8 cellular contexts compared by ENCODE assay signal in genomic region chr12:49131973-49132461, GRCh38. TPM values are rescaled to one million over a fixed set of nuclear protein-coding genes. Genes with fewer than 3 reads are reported as not detected.
A peak's percentile ranks its signal among the peaks of the same experiment; 100 is the strongest.
DNase-seq lines count a peak whose midpoint lies in the region; ATAC-seq and TF ChIP-seq lines count a peak whose summit lies in the region.

No MANE protein-coding gene starts in this region.

- H4K20me1 ChIP-seq in smooth muscle cell (ENCODE audit: low read depth) = peaks cover 29% of the 10 kb centered on the region

- H3K4me3 ChIP-seq in NB4 (ENCODE audit: low read depth, low read length) = peak overlapping the region; percentile 75
- H3K4me3 ChIP-seq in smooth muscle cell = peak overlapping the region; percentile 96

- H3K4me3 Mint-ChIP-seq in activated naive CD8-positive, alpha-beta T cell = peak overlapping the region; percentile 90

- 22% methylated on average over 6 of the region's 6 CpGs for WGBS in smooth muscle cell (ENCODE audit: low lambda C conversion rate)

- peak overlapping the region; percentile 45 for H3K27ac ChIP-seq in smooth muscle cell (ENCODE audit: low read depth)

- H3K27me3 Mint-ChIP-seq in activated naive CD8-positive, alpha-beta T cell = no peaks in the 10 kb centered on the region

- H3K4me2 ChIP-seq in smooth muscle cell = peak overlapping the region; percentile 97

- H3K4me1 ChIP-seq in smooth muscle cell (ENCODE audit: low read depth) = peaks cover 21% of the 10 kb centered on the region

- peak overlapping the region; percentile 95 for H3K27ac Mint-ChIP-seq in activated naive CD8-positive, alpha-beta T cell

- peaks cover 6% of the 10 kb centered on the region for H3K36me3 ChIP-seq in smooth muscle cell (ENCODE audit: low read depth)

- peaks cover 23% of the 10 kb centered on the region for H3F3A ChIP-seq in smooth muscle cell (ENCODE audit: low read depth)

- ATAC-seq in HG03342 (IDR thresholded peaks at IDR 0.05; ENCODE audit: unreplicated experiment) = no peak

- peak overlapping the region; percentile 70 for H2AFZ ChIP-seq in smooth muscle cell (ENCODE audit: low read depth)

- H3K36me3 Mint-ChIP-seq in activated naive CD8-positive, alpha-beta T cell = peaks cover 14% of the 10 kb centered on the region

- H3K4me1 Mint-ChIP-seq in activated naive CD8-positive, alpha-beta T cell (ENCODE audit: low read depth) = peaks cover 47% of the 10 kb centered on the region

- TF ChIP-seq POLR2A in NB4 (IDR thresholded peaks at IDR 0.05; ENCODE audit: extremely low read depth, insufficient read length) = no peak

- no peaks in the 10 kb centered on the region for H3K9me3 Mint-ChIP-seq in activated naive CD8-positive, alpha-beta T cell (ENCODE audit: low read depth)

- H3K79me2 ChIP-seq in smooth muscle cell (ENCODE audit: low read depth) = peaks cover 25% of the 10 kb centered on the region

- peak; percentile 64 for DNase-seq in NCI-H2171 treated with DMSO at 0.1 percent for 48 hours (lab: John Stamatoyannopoulos, UW)
- DNase-seq in NCI-H2171 (lab: John Stamatoyannopoulos, UW) = no peak
- peak; percentile 74 for DNase-seq in NB4 (ENCODE audit: low read depth)
- peak; percentile 26 for DNase-seq in hepatic stellate cell (ENCODE audit: low spot score)
- no peak for DNase-seq in smooth muscle cell (lab: John Stamatoyannopoulos, UW; ENCODE audit: unreplicated experiment)
- DNase-seq in KG1 (lab: John Stamatoyannopoulos, UW) = no peak

- H3K9ac ChIP-seq in smooth muscle cell (ENCODE audit: low read depth) = no peak overlapping the region

- no peak for TF ChIP-seq CTCF in NB4 (IDR thresholded peaks at IDR 0.05; ENCODE audit: low read depth, low read length)
- TF ChIP-seq CTCF in smooth muscle cell (IDR thresholded peaks at IDR 0.05; ENCODE audit: borderline replicate concordance, insufficient read depth, poor library complexity, severe bottlenecking) = no peak

- no peaks in the 10 kb centered on the region for H3K9me3 ChIP-seq in smooth muscle cell (replicated peaks; ENCODE audit: low read depth)

- no peaks in the 10 kb centered on the region for H3K27me3 ChIP-seq in smooth muscle cell (ENCODE audit: low read depth)

RNA-seq across cellular contexts. Expression of gene TUBA1B, which starts 0.8 kb away (rescaled TPM):
- 1,427 and 1,487 TPM in 2 replicates for total RNA-seq in smooth muscle cell
- polyA plus RNA-seq in smooth muscle cell = 1,057 and 1,405 TPM in 2 replicates

RNA-seq across cellular contexts. Expression of gene LMBR1L, which starts 21.4 kb away (rescaled TPM):
- 32.4 and 57.3 TPM in 2 replicates for total RNA-seq in smooth muscle cell
- 49.5 and 61.8 TPM in 2 replicates for polyA plus RNA-seq in smooth muscle cell

RNA-seq across cellular contexts. Expression of gene DHH, which starts 37.4 kb away (rescaled TPM):
- 0.04 TPM in 1 of 2 replicates, not detected in the other for total RNA-seq in smooth muscle cell
- polyA plus RNA-seq in smooth muscle cell = not detected in 2 replicates

RNA-seq across cellular contexts. Expression of gene TUBA1A, which starts 56.9 kb away (rescaled TPM):
- total RNA-seq in smooth muscle cell = 1,161 and 1,305 TPM in 2 replicates
- polyA plus RNA-seq in smooth muscle cell = 981 and 1,375 TPM in 2 replicates

Comparison
In these comparisons a context has a peak if more than half of its experiments do, and no peak if none do; other contexts are left out.
1. DNase-seq: peak in NCI-H2171 treated with DMSO at 0.1 percent for 48 hours (single experiment), NB4 (single experiment) and hepatic stellate cell (single experiment); none in NCI-H2171 (single experiment), smooth muscle cell (single experiment) and KG1 (single experiment).